ENCODE assay signal across 8 cellular contexts in the genomic region with DNA sequence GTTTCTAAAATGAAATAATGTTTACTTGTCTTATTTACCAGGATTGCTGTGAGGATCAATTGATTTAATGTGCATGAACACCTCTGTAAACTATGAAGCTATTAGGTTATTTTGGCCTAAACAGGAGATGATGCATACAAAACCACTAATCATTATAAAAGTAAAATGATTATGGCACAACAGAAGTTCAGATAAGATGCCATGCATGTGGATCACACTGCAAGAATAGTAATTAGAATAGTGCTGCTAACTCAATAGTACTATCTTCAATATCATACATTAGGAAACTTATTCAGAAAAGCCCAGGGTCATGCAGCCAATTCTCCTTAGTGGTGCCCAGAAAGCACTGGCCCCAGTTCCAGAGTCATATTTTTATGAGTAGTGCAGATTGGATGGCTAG.
"Had no signal": no experiment of that assay in that cellular context is flagged by ENCODE, and none has a peak within 500 bp of the region (broad histone marks: within the 10 kb centered on the region; RNA-seq: fewer than 3 reads in every experiment).

No MANE protein-coding gene starts in this region.

- H3K27ac ChIP-seq: HL-60 had no signal

- H3K36me3 Mint-ChIP-seq: IgD-negative memory B cell had no signal

- ATAC-seq: HepG2, K562 had no signal

- DNase-seq: IMR-90, KBM-7, KG1 had no signal

- FAIRE-seq: HTR-8/SVneo, K562 had no signal

- H3K4me3 ChIP-seq: K562 had no signal
